Comparison of ENCODE assay signal across 27 cellular contexts in the genomic region with DNA sequence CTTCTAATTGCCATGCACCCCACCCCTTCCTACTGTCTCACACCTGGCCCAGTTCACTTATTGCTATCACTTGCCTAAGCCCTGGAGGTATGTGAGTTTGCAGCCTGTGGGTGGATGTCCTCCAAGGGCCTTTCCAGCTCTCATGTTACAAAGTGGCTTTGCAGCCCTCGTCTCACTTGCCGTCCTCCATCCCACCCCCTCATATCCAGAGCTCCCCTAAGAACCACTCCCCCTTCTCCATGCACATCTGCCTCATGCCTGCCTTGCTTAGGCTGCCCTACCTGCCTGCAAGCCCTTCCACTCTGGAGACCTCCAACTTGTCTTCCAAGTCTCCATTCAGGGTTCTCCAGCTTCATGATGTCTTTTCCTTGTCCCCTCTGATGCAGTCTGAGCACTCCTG.
"Had no signal": no experiment of that assay in that cellular context is flagged by ENCODE, and none has a peak within 500 bp of the region (broad histone marks: within the 10 kb centered on the region; RNA-seq: fewer than 3 reads in every experiment).

No MANE protein-coding gene starts in this region.

- H3K4me3 Mint-ChIP-seq: activated CD8-positive, alpha-beta T cell treated with anti-CD3 and anti-CD28 coated beads for 36 hours; activated naive CD8-positive, alpha-beta T cell treated with anti-CD3 and anti-CD28 coated beads, Interleukin-2, amount 10 ng/mL, durations not matched to agents 7 days and 5 days; activated T-cell treated with anti-CD3 and anti-CD28 coated beads, Interleukin-2, amount 50 U/mL, for 72 hours had no signal

- H3K36me3 ChIP-seq: adrenal gland, SJCRH30 had no signal

- H3K9me3 ChIP-seq: adrenal gland, SJCRH30, SK-N-SH had no signal

- H3K4me3 ChIP-seq: adrenal gland, K562, SJCRH30 had no signal

- H3K36me3 Mint-ChIP-seq: activated naive CD8-positive, alpha-beta T cell treated with anti-CD3 and anti-CD28 coated beads, Interleukin-2, amount 10 ng/mL, durations not matched to agents 7 days and 5 days had no signal

- DNase-seq: activated CD4-positive, alpha-beta T cell treated with anti-CD3 and anti-CD28 coated beads for 4 hours; activated CD8-positive, alpha-beta memory T cell treated with anti-CD3 and anti-CD28 coated beads, Interleukin-2, amount 50 U/mL, for 4 hours; activated CD8-positive, alpha-beta T cell treated with anti-CD3 and anti-CD28 coated beads for 36 hours; activated naive CD4-positive, alpha-beta T cell treated with anti-CD3 and anti-CD28 coated beads, Interleukin-2, amount 50 U/mL, for 16 hours; activated naive CD8-positive, alpha-beta T cell treated with anti-CD3 and anti-CD28 coated beads, Interleukin-2, amount 10 ng/mL, durations not matched to agents 7 days and 5 days; activated T-cell treated with anti-CD3 and anti-CD28 coated beads, Interleukin-2, amount 50 U/mL, for 72 hours; anterior cingulate cortex; Karpas-422; MM.1S; NCI-H1694 treated with DMSO at 0.1 percent for 48 hours; NCI-H2029 treated with DMSO at 0.1 percent for 48 hours; NCI-H2171; NCI-H2227 treated with DMSO at 0.1 percent for 48 hours; NCI-H510A; NCI-H526 treated with DMSO at 0.1 percent for 48 hours; NK-92 treated with Interleukin-12 subunit alpha and Interleukin-12 subunit beta, amount 100 ng/mL, for 24 hours; OCI-M1; RPMI8226; SJCRH30; SK-N-SH; SW 1271 had no signal

- ATAC-seq: activated CD4-positive, CD25-positive, alpha-beta regulatory T cell treated with anti-CD3 and anti-CD28 coated beads, Interleukin-2, amount 50 U/mL, for 24 hours; activated CD8-positive, alpha-beta T cell treated with anti-CD3 and anti-CD28 coated beads for 36 hours; activated T-cell treated with anti-CD3 and anti-CD28 coated beads, Interleukin-2, amount 50 U/mL, for 72 hours; K562; Panc1; Right ventricle myocardium inferior had no signal

- H3K4me1 Mint-ChIP-seq: activated naive CD8-positive, alpha-beta T cell treated with anti-CD3 and anti-CD28 coated beads, Interleukin-2, amount 10 ng/mL, durations not matched to agents 7 days and 5 days had no signal

- H3K4me1 ChIP-seq: adrenal gland, SJCRH30 had no signal

- H3K27ac ChIP-seq: adrenal gland, SJCRH30 had no signal

- H3K27me3 ChIP-seq: SJCRH30 had no signal

- H3K27ac Mint-ChIP-seq: activated CD8-positive, alpha-beta T cell treated with anti-CD3 and anti-CD28 coated beads for 36 hours; activated naive CD8-positive, alpha-beta T cell treated with anti-CD3 and anti-CD28 coated beads, Interleukin-2, amount 10 ng/mL, durations not matched to agents 7 days and 5 days; activated T-cell treated with anti-CD3 and anti-CD28 coated beads, Interleukin-2, amount 50 U/mL, for 72 hours; activated T-helper 2 cell treated with anti-CD3 and anti-CD28 coated beads, Interferon-gamma antibody, Interleukin-2, Interleukin-4, amounts not matched to agents 10 μg/mL and 5 μg/mL and 100 μg/mL, durations not matched to agents 14 hours and 24 hours and 36 hours had no signal
